In the genomic region with DNA sequence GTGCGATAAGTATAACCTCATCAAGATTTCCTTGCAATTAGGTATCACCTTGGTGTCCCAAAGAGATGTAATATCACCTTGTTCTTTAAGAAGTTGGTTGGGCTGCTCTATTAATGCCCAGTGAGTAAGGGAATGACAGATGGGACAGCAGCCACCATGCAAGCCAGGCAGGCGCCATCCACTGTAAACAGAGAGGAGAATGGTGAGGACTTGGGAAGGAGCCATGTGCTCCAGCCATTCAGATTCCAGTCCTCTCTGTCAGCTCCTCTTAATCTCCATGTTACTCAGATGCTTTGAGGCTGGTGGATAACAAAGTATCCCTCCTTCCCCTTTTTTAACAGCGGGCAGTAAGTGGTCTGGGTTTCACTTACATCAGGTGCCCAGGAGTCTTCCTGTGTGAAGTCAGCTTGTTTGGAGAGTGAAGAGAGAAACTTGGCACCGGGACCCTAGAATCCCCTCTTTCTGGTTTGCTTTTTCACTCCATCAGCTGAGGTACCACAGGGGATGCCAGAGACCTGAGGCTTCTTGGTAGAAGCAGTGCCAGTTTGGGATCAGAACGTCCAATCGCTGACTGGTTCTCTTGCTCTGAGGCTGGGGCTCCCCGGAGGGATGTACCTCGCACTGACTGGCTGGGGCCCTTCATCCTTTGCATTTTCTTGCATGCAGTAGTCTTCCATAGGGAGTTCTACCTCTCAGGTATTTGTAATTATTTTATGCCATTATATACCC, we compare ENCODE assay signal across 1 cellular context.
TF ChIP-seq lines count a peak whose summit lies in the region.

No MANE protein-coding gene starts in this region.

TF ChIP-seq in IMR-90, 13 proteins besides CTCF, POLR2A, EP300 and RAD21:
- TF ChIP-seq FOS (IDR thresholded peaks at IDR 0.05; ENCODE audit: low read depth, low read length) (no peak), BHLHE40 (IDR thresholded peaks at IDR 0.05; ENCODE audit: low read depth, low read length) (peak; percentile 65)
